8 cellular contexts compared by ENCODE assay signal in the genomic region with DNA sequence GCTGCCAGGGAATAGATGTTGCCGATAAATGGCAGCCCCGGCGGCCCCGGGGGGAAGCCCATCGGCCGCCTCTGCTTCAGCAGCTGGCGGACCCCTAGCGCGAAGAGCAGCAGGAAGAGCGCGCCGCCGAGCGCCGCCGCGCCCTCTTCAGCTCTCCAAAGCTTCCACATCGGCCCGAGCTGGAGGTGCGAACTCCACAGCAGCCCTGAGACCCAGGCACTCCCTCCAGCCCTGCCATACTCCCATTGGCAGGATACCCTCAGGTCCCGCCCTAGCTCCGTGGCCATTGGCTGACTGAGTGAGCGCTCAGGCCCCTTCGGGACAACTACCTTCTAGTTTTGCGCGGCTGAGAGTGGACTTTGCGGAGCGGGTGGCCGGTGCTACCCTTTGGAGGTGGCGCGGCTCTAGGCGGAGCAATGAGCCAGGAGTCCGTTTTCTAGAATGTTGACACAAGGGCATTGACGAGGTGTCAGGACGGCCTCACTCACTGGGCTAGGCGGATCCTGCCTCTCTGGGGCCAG. TPM values are rescaled to one million over a fixed set of nuclear protein-coding genes. Genes with fewer than 3 reads are reported as not detected.
DNase-seq lines count a peak whose midpoint lies in the region; ATAC-seq and TF ChIP-seq lines count a peak whose summit lies in the region.

A gene with protein sequence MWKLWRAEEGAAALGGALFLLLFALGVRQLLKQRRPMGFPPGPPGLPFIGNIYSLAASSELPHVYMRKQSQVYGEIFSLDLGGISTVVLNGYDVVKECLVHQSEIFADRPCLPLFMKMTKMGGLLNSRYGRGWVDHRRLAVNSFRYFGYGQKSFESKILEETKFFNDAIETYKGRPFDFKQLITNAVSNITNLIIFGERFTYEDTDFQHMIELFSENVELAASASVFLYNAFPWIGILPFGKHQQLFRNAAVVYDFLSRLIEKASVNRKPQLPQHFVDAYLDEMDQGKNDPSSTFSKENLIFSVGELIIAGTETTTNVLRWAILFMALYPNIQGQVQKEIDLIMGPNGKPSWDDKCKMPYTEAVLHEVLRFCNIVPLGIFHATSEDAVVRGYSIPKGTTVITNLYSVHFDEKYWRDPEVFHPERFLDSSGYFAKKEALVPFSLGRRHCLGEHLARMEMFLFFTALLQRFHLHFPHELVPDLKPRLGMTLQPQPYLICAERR (minus strand): TSS at position 196 of the 521 bp plus-strand sequence. CDS start 26 bp downstream, at position 170.

- H3K4me3 ChIP-seq in BE2C (ENCODE audit: low read depth, low read length), result peak within 1 kb of the TSS; percentile 71

- no peaks in the 10 kb centered on the region for H3K4me1 ChIP-seq in BE2C

- peak; percentile 95 for ATAC-seq in HG03457 (IDR thresholded peaks at IDR 0.05; ENCODE audit: unreplicated experiment)

- no peaks in the 10 kb centered on the region for H3K36me3 ChIP-seq in BE2C

- no peak for TF ChIP-seq CTCF in BE2C (IDR thresholded peaks at IDR 0.05; ENCODE audit: low read depth, low read length)

- no peaks in the 10 kb centered on the region for H3K9me3 ChIP-seq in BE2C

- peak; percentile 88 for DNase-seq in BE2C
- peak; percentile 73 for DNase-seq in GM19240 (ENCODE audit: insufficient read length, low spot score)
- DNase-seq in NCI-H524 (lab: John Stamatoyannopoulos, UW), result peak; percentile 93 to 96
- peak; percentile 89 to 90 for DNase-seq in activated CD4-positive, alpha-beta T cell treated with anti-CD3 and anti-CD28 coated beads for 4 hours
- peak; percentile 75 to 82 for DNase-seq in stimulated activated CD4-positive, alpha-beta T cell treated with anti-CD3 and anti-CD28 coated beads, Interleukin-1b, Interleukin-23, amount 100 ng/mL, for 4 hours (ENCODE audit: low read depth in 2 of 2)

- H3K27me3 ChIP-seq in BE2C (no peaks in the 10 kb centered on the region), layer of hippocampus (ENCODE audit: control insufficient read depth, insufficient read depth, low read length) (no peaks in the 10 kb centered on the region)

- H3K27ac ChIP-seq in cingulate gyrus (ENCODE audit: low read depth, low read length) (peak within 1 kb of the TSS; percentile 14), layer of hippocampus (ENCODE audit: low read depth, low read length) (peak within 1 kb of the TSS; percentile 77)

RNA-seq across cellular contexts. Expression of the gene that starts here (rescaled TPM):
- polyA plus RNA-seq in BE2C (2012; ENCODE audit: insufficient read depth, insufficient read length, low read depth), result 9.8 TPM

Comparison
In these comparisons a context has a peak if more than half of its experiments do, and no peak if none do; other contexts are left out.
1. Peak in every context shown above with its lines: DNase-seq, ATAC-seq, H3K4me3 ChIP-seq and H3K27ac ChIP-seq.